Comparison of ENCODE assay signal across 16 cellular contexts in the genomic region with DNA sequence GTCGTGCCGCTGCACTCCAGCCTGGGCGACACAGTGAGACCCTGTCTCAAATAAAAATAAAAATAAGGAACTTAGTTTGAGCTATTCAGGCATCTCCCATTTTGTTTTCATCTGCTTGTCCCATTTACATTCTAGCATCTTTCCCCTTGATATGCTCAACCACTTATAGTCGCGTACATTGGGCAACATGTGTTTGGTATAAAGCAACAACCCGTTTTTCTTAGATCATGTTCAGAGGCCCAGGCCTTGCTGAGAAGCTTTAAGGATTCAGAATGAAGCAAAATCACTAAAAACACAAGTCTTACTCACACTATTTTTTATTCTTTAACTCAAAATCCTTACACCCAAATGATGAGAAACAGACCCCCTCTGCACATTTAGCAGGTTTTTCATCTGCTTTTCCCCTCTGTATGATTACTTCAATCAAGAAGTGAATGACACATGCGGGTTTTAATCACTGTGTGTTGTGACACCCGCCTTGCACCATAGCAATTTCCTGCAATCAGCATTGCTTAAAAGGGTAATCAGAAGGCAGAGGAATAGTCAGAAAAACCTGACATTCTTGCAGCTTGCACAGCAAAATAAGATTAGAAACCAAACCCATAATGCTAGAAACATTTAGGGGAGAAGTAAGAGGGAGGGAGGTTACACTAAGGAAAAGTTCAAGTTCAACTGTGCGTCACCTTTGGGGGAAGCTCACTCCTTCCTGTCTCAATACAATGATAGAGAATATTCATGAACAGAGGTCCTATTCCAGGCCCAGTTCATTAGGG. TPM values are rescaled to one million over a fixed set of nuclear protein-coding genes. Genes with fewer than 3 reads are reported as not detected.
DNase-seq lines count a peak whose midpoint lies in the region; ATAC-seq and TF ChIP-seq lines count a peak whose summit lies in the region.
"Had no signal": no experiment of that assay in that cellular context is flagged by ENCODE, and none has a peak within 500 bp of the region (broad histone marks: within the 10 kb centered on the region; RNA-seq: fewer than 3 reads in every experiment).

No MANE protein-coding gene starts in this region.

- H3K27me3 Mint-ChIP-seq in MCF 10A (ENCODE audit: insufficient read depth, unreplicated experiment), result no peaks in the 10 kb centered on the region
- H3K27me3 Mint-ChIP-seq in stimulated activated naive CD8-positive, alpha-beta T cell treated with anti-CD3 and anti-CD28 coated beads, Interleukin-15, amount 100 ng/mL, for 72 hours, result no peaks in the 10 kb centered on the region
- H3K27me3 Mint-ChIP-seq: activated B cell treated with CpG ODN at 0.5 μM for 24 hours had no signal

- H3K4me1 Mint-ChIP-seq in MCF 10A (ENCODE audit: insufficient read depth, unreplicated experiment), result no peaks in the 10 kb centered on the region
- H3K4me1 Mint-ChIP-seq in stimulated activated naive CD8-positive, alpha-beta T cell treated with anti-CD3 and anti-CD28 coated beads, Interleukin-15, amount 100 ng/mL, for 72 hours, result no peaks in the 10 kb centered on the region

- ATAC-seq in stimulated activated naive CD8-positive, alpha-beta T cell treated with anti-CD3 and anti-CD28 coated beads, Interleukin-15, amount 100 ng/mL, for 72 hours, result no peak
- ATAC-seq in GM21390 (IDR thresholded peaks at IDR 0.05; ENCODE audit: unreplicated experiment), result no peak

- H3F3A ChIP-seq in SK-N-SH (replicated peaks; ENCODE audit: insufficient read depth), result peaks cover 33% of the 10 kb centered on the region

- H3K9me3 Mint-ChIP-seq in MCF 10A (ENCODE audit: unreplicated experiment), result no peaks in the 10 kb centered on the region
- H3K9me3 Mint-ChIP-seq in stimulated activated naive CD8-positive, alpha-beta T cell treated with anti-CD3 and anti-CD28 coated beads, Interleukin-15, amount 100 ng/mL, for 72 hours, result no peaks in the 10 kb centered on the region
- H3K9me3 Mint-ChIP-seq: activated B cell treated with CpG ODN at 0.5 μM for 24 hours had no signal

- H3K27ac Mint-ChIP-seq in MCF 10A (ENCODE audit: low read depth, unreplicated experiment), result no peak overlapping the region
- H3K27ac Mint-ChIP-seq in stimulated activated naive CD8-positive, alpha-beta T cell treated with anti-CD3 and anti-CD28 coated beads, Interleukin-15, amount 100 ng/mL, for 72 hours, result no peak overlapping the region
- H3K27ac Mint-ChIP-seq: activated B cell treated with CpG ODN at 0.5 μM for 24 hours had no signal

- intact Hi-C loops in MCF 10A (cut with micrococcal nuclease), result no loop called here
- intact Hi-C loops in mammary epithelial cell (cut with micrococcal nuclease), result no loop called here

- H3K4me1 ChIP-seq in mammary epithelial cell (ENCODE audit: insufficient read depth, low read length) (no peaks in the 10 kb centered on the region), SK-N-SH (ENCODE audit: control insufficient read depth in 1 of 2, insufficient read depth in 2 of 2, low read depth in 1 of 2, low read length in 1 of 2) (peaks cover 6 to 21% of the 10 kb centered on the region in 2 experiments)

- H3K27me3 ChIP-seq in mammary epithelial cell (ENCODE audit: insufficient read depth, low read length) (no peaks in the 10 kb centered on the region), SK-N-SH (ENCODE audit: insufficient read depth) (no peaks in the 10 kb centered on the region)
- H3K27me3 ChIP-seq: tibial artery had no signal

- CTCF ChIA-PET in MCF 10A (lab: Yijun Ruan, JAX), result interaction anchor here (0.9 to 2.2 kb wide), 6 partner anchors 12 to 390 kb away, joined by 3 to 8 read pairs (median 4); no protein-coding TSS in a partner anchor
- CTCF ChIA-PET in mammary epithelial cell (lab: Charles Lee; ENCODE audit: low non-redundant PET), result no interaction called here
- CTCF ChIA-PET in SK-N-SH (lab: Yijun Ruan, JAX), result interaction anchor here (0.8 to 10.7 kb wide), 9 partner anchors 11 to 258 kb away, joined by 3 to 101 read pairs (median 4); no protein-coding TSS in a partner anchor

- DNase-seq in MCF 10A (ENCODE audit: unreplicated experiment) (peak; percentile 70), mammary epithelial cell (no peak), SK-N-SH (no peak), fibroblast of pulmonary artery (ENCODE audit: low read depth) (peak; percentile 39), islet precursor cell (no peak), NCI-H2081 (lab: John Stamatoyannopoulos, UW) (no peak)
- no peak for DNase-seq in stimulated activated naive CD8-positive, alpha-beta T cell treated with anti-CD3 and anti-CD28 coated beads, Interleukin-15, amount 100 ng/mL, for 72 hours
- DNase-seq: activated B cell treated with CpG ODN at 0.5 μM for 24 hours; activated effector memory CD4-positive, alpha-beta T cell treated with Interleukin-2 at 50 U/mL for 16 hours; anterior cingulate cortex; COR-L47; Karpas-422; NCI-H446 treated with DMSO at 0.1 percent for 48 hours; tibial artery had no signal

- BruUV-seq in MCF 10A (replicated peaks; lab: Mats Ljungman, UMichigan) (no TSS peak), mammary epithelial cell (replicated peaks; lab: Mats Ljungman, UMichigan) (no TSS peak)

- no peak overlapping the region for H2AFZ ChIP-seq in mammary epithelial cell (ENCODE audit: low read depth, low read length)
- H2AFZ ChIP-seq in SK-N-SH (ENCODE audit: low read depth), result no peak overlapping the region

- POLR2A ChIA-PET in MCF 10A (lab: Yijun Ruan, JAX), result interaction anchor here (0.6 to 1.7 kb wide), 3 partner anchors 13 to 78 kb away, joined by 3 to 4 read pairs (median 4); no protein-coding TSS in a partner anchor
- POLR2A ChIA-PET in SK-N-SH (lab: Yijun Ruan, JAX), result interaction anchor here (0.7 kb wide), 1 partner anchor 11 kb away, joined by 3 read pairs; no protein-coding TSS in a partner anchor

- H3K27ac ChIP-seq in mammary epithelial cell (ENCODE audit: insufficient read depth, low read depth, low read length) (no peak overlapping the region), SK-N-SH (ENCODE audit: low read depth in 2 of 2, low read length in 1 of 2) (peak overlapping the region; percentile 76 to 94; a peak in 3 of 4 replicates)
- H3K27ac ChIP-seq: coronary artery, tibial artery had no signal

- no peak overlapping the region for H3K4me3 Mint-ChIP-seq in MCF 10A (ENCODE audit: unreplicated experiment)
- no peak overlapping the region for H3K4me3 Mint-ChIP-seq in stimulated activated naive CD8-positive, alpha-beta T cell treated with anti-CD3 and anti-CD28 coated beads, Interleukin-15, amount 100 ng/mL, for 72 hours
- H3K4me3 Mint-ChIP-seq: activated B cell treated with CpG ODN at 0.5 μM for 24 hours had no signal

- in situ Hi-C loops in mammary epithelial cell (cut with MboI; ENCODE audit: low sequenced_read_pairs in 2 of 2), result loop anchor here (10.0 kb wide), 3 partner anchors 251 to 391 kb away; no protein-coding TSS in a partner anchor

- no peaks in the 10 kb centered on the region for H3K9me3 ChIP-seq in mammary epithelial cell (replicated peaks; ENCODE audit: insufficient read depth, low read length)
- H3K9me3 ChIP-seq in SK-N-SH, result no peaks in the 10 kb centered on the region
- H3K9me3 ChIP-seq: tibial artery had no signal

- H3K9me2 ChIP-seq in SK-N-SH, result no peaks in the 10 kb centered on the region

- no peak overlapping the region for H3K4me2 ChIP-seq in mammary epithelial cell (ENCODE audit: insufficient read depth, low read depth, low read length)
- H3K4me2 ChIP-seq in SK-N-SH, result no peak overlapping the region; the same call in 1 of the 2 replicates

- H3K4me3 ChIP-seq in mammary epithelial cell (replicated peaks in 1 of 3; ENCODE audit: insufficient read depth in 1 of 3, low read depth in 2 of 3, low read length in 3 of 3) (no peak overlapping the region), SK-N-SH (ENCODE audit: low read depth in 2 of 2, low read length in 1 of 2) (no peak overlapping the region), fibroblast of pulmonary artery (replicated peaks; ENCODE audit: low read depth, low read length) (no peak overlapping the region)
- H3K4me3 ChIP-seq: coronary artery, tibial artery had no signal

- TF ChIP-seq CTCF in MCF 10A (IDR thresholded peaks at IDR 0.05; ENCODE audit: unreplicated experiment), result no peak
- no peak for TF ChIP-seq CTCF in mammary epithelial cell (conservative IDR thresholded peaks at IDR 0.05 in 1 of 2, IDR thresholded peaks at IDR 0.05 in 1 of 2; ENCODE audit: extremely low read depth in 1 of 2, insufficient read depth in 1 of 2, low read depth in 1 of 2, low read length in 2 of 2)
- no peak for TF ChIP-seq CTCF in SK-N-SH (IDR thresholded peaks at IDR 0.05)
- TF ChIP-seq CTCF in fibroblast of pulmonary artery (IDR thresholded peaks at IDR 0.05; ENCODE audit: low read length, missing control alignments), result no peak

- H3K79me2 ChIP-seq in mammary epithelial cell (ENCODE audit: insufficient read depth, low read length), result no peaks in the 10 kb centered on the region
- no peaks in the 10 kb centered on the region for H3K79me2 ChIP-seq in SK-N-SH (ENCODE audit: insufficient read depth)

- WGBS in mammary epithelial cell (ENCODE audit: low coverage, missing lambda C conversion rate), result 99% methylated on average over 9 of the region's 9 CpGs
- 86% methylated on average over 9 of the region's 9 CpGs for WGBS in SK-N-SH (ENCODE audit: low lambda C conversion rate)

- H3K9ac ChIP-seq in mammary epithelial cell (ENCODE audit: insufficient read depth, low read length) (no peak overlapping the region), SK-N-SH (no peak overlapping the region)

- TF ChIP-seq EP300 in SK-N-SH (IDR thresholded peaks at IDR 0.05; ENCODE audit: borderline replicate concordance in 1 of 2, low read depth in 1 of 2, low read length in 1 of 2), result no peak

- TF ChIP-seq RAD21 in SK-N-SH (IDR thresholded peaks at IDR 0.05; ENCODE audit: low read length), result no peak

- dilution Hi-C loops in mammary epithelial cell (cut with HindIII; ENCODE audit: low sequenced_read_pairs), result no loop called here

- H3K36me3 ChIP-seq in mammary epithelial cell (ENCODE audit: insufficient read depth, low read length) (peaks cover 4% of the 10 kb centered on the region), SK-N-SH (replicated peaks in 1 of 2; ENCODE audit: control insufficient read depth in 1 of 2, insufficient read depth in 2 of 2, low read length in 1 of 2) (peaks cover 8 to 24% of the 10 kb centered on the region in 2 experiments)

- no peaks in the 10 kb centered on the region for H4K20me1 ChIP-seq in mammary epithelial cell (ENCODE audit: insufficient read depth, low read length)
- H4K20me1 ChIP-seq in SK-N-SH (ENCODE audit: insufficient read depth), result no peaks in the 10 kb centered on the region

- peaks cover 51% of the 10 kb centered on the region for H3K36me3 Mint-ChIP-seq in MCF 10A (ENCODE audit: insufficient read depth, unreplicated experiment)

RNA-seq across cellular contexts. Expression of a gene that starts 25.9 kb away (rescaled TPM):
- total RNA-seq in MCF 10A (2022), result 28.8 and 31.2 TPM in 2 replicates
- total RNA-seq in mammary epithelial cell, result 10 to 100 TPM; 36.5 to 48.8 TPM
- polyA plus RNA-seq in mammary epithelial cell, result 27.9 TPM
- 21.8 TPM for polyA minus RNA-seq in mammary epithelial cell
- polyA plus RNA-seq in SK-N-SH (2012; rRNA removed), result 17.9 and 23.4 TPM in 2 replicates
- 15.5 and 15.8 TPM in 2 replicates for polyA plus RNA-seq in SK-N-SH (2012; cell fraction: cytosol; rRNA removed)
- polyA plus RNA-seq in SK-N-SH (2012; cell fraction: nucleus; rRNA removed), result 30.7 and 49.3 TPM in 2 replicates

RNA-seq across cellular contexts. Expression of a gene that starts 33.5 kb away (rescaled TPM):
- total RNA-seq in MCF 10A (2022) (0.79 and 1.0 TPM in 2 replicates), mammary epithelial cell (1 to 10 TPM in 1 of 2 donors, under 1 TPM in 1; 0.96 to 2.3 TPM)
- polyA plus RNA-seq in mammary epithelial cell (2.6 TPM), SK-N-SH (2012; rRNA removed) (2.8 and 3.2 TPM in 2 replicates)
- 2.0 TPM for polyA minus RNA-seq in mammary epithelial cell
- polyA plus RNA-seq in SK-N-SH (2012; cell fraction: cytosol; rRNA removed), result 2.7 and 3.0 TPM in 2 replicates
- polyA plus RNA-seq in SK-N-SH (2012; cell fraction: nucleus; rRNA removed), result 3.4 and 5.7 TPM in 2 replicates

RNA-seq across cellular contexts. Expression of a gene that starts 33.9 kb away (rescaled TPM):
- total RNA-seq in MCF 10A (2022), result 33.6 and 38.3 TPM in 2 replicates
- total RNA-seq in mammary epithelial cell, result 10 to 100 TPM; 12.5 to 23.7 TPM
- 27.4 TPM for polyA plus RNA-seq in mammary epithelial cell
- 1.6 TPM for polyA minus RNA-seq in mammary epithelial cell
- polyA plus RNA-seq in SK-N-SH (2012; rRNA removed), result 36.7 and 61.2 TPM in 2 replicates
- polyA plus RNA-seq in SK-N-SH (2012; cell fraction: cytosol; rRNA removed), result 46.8 and 79.7 TPM in 2 replicates
- polyA plus RNA-seq in SK-N-SH (2012; cell fraction: nucleus; rRNA removed), result 18.1 and 22.1 TPM in 2 replicates

Comparison
In these comparisons a context has a peak if more than half of its experiments do, and no peak if none do; other contexts are left out.
1. DNase-seq: peak in MCF 10A (single experiment) and fibroblast of pulmonary artery (single experiment); none in mammary epithelial cell (single experiment), SK-N-SH (single experiment), stimulated activated naive CD8-positive, alpha-beta T cell treated with anti-CD3 and anti-CD28 coated beads, Interleukin-15, amount 100 ng/mL, for 72 hours (0 of 2), islet precursor cell (single experiment) and NCI-H2081 (0 of 2).